24 cellular contexts compared by ENCODE assay signal in the genomic region with DNA sequence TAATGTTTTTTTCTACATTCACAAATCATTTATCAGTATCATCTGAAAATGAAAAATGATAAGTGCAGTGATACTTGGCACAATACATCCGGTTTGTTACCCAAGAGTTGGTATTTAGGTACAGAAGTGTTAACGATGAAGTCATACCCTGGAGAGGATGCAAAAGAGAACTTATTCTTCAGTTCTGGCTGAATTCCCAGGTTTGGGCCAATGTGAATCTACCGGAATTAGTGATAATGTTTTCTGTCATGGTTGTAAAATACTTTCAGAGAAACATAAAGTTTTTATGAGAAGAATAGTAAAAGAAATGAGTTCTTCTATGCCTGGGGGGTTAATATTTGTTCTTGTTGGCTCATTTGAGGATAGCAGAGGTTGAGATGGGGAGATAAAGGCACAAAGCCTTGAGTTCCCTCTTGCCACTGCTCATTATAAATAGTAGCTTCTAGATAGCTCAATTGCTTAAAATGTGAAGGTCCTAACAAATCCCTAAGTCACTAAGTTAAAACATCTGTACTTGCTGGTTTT.
"Had no signal": no experiment of that assay in that cellular context is flagged by ENCODE, and none has a peak within 500 bp of the region (broad histone marks: within the 10 kb centered on the region; RNA-seq: fewer than 3 reads in every experiment).

No MANE protein-coding gene starts in this region.

- H3K4me1 Mint-ChIP-seq: activated naive CD4-positive, alpha-beta T cell treated with anti-CD3 and anti-CD28 coated beads, Interleukin-2, amount 50 U/mL, for 24 hours had no signal

- H3K4me3 ChIP-seq: adrenal gland, gastrocnemius medialis, heart right ventricle, lower lobe of right lung, prostate gland, transverse colon, vagina had no signal

- H3K9me3 ChIP-seq: adrenal gland, gastrocnemius medialis, lower lobe of right lung, prostate gland, transverse colon, vagina had no signal

- DNase-seq: activated CD4-positive, alpha-beta T cell treated with anti-CD3 and anti-CD28 coated beads for 48 hours; activated CD8-positive, alpha-beta memory T cell treated with anti-CD3 and anti-CD28 coated beads, Interleukin-2, amount 50 U/mL, for 4 hours; activated CD8-positive, alpha-beta T cell treated with anti-CD3 and anti-CD28 coated beads, Interleukin-2, amount 10 ng/mL, durations not matched to agents 7 days and 5 days; activated effector memory CD4-positive, alpha-beta T cell treated with anti-CD3 and anti-CD28 coated beads, Interleukin-2, amount 50 U/mL, for 16 hours; activated T-cell treated with anti-CD3 and anti-CD28 coated beads, Interleukin-2, amount 50 U/mL, for 48 hours; adrenal gland; brain microvascular endothelial cell; dermis blood vessel endothelial cell; effector memory CD8-positive, alpha-beta T cell; gastrocnemius medialis; heart right ventricle; left colon; lower lobe of right lung; right cardiac atrium; small intestine; stimulated activated CD4-positive, alpha-beta T cell treated with anti-CD3 and anti-CD28 coated beads, Interleukin-4, amount 100 ng/mL, for 4 hours; stimulated activated CD8-positive, alpha-beta memory T cell treated with anti-CD3 and anti-CD28 coated beads, Interleukin-4, amount 100 ng/mL, for 48 hours; stimulated activated naive CD4-positive, alpha-beta T cell treated with Interleukin-2 at 50 U/mL for 16 hours; transverse colon had no signal

- H3K27me3 Mint-ChIP-seq: activated naive CD4-positive, alpha-beta T cell treated with anti-CD3 and anti-CD28 coated beads, Interleukin-2, amount 50 U/mL, for 24 hours; effector memory CD8-positive, alpha-beta T cell had no signal

- ATAC-seq: activated CD8-positive, alpha-beta T cell treated with anti-CD3 and anti-CD28 coated beads, Interleukin-2, amount 10 ng/mL, durations not matched to agents 7 days and 5 days; effector memory CD8-positive, alpha-beta T cell; gastrocnemius medialis; heart right ventricle; left colon; lower lobe of right lung; right cardiac atrium; WTC11 had no signal

- H3K27ac Mint-ChIP-seq: activated CD8-positive, alpha-beta T cell treated with anti-CD3 and anti-CD28 coated beads, Interleukin-2, amount 10 ng/mL, durations not matched to agents 7 days and 5 days; activated naive CD4-positive, alpha-beta T cell treated with anti-CD3 and anti-CD28 coated beads, Interleukin-2, amount 50 U/mL, for 24 hours; effector memory CD8-positive, alpha-beta T cell; mesothelial cell of epicardium; WTC11 had no signal

- H3K36me3 Mint-ChIP-seq: activated naive CD4-positive, alpha-beta T cell treated with anti-CD3 and anti-CD28 coated beads, Interleukin-2, amount 50 U/mL, for 24 hours; mesothelial cell of epicardium; WTC11 had no signal

- H3K4me3 Mint-ChIP-seq: activated CD8-positive, alpha-beta T cell treated with anti-CD3 and anti-CD28 coated beads, Interleukin-2, amount 10 ng/mL, durations not matched to agents 7 days and 5 days; activated naive CD4-positive, alpha-beta T cell treated with anti-CD3 and anti-CD28 coated beads, Interleukin-2, amount 50 U/mL, for 24 hours; effector memory CD8-positive, alpha-beta T cell; mesothelial cell of epicardium; WTC11 had no signal
